In genomic region chr13:32850311-32851052, GRCh38 we compare ENCODE assay signal across 13 cellular contexts.
"Had no signal": no experiment of that assay in that cellular context is flagged by ENCODE, and none has a peak within 500 bp of the region (broad histone marks: within the 10 kb centered on the region; RNA-seq: fewer than 3 reads in every experiment).

No MANE protein-coding gene starts in this region.

- DNase-seq: activated CD4-positive, alpha-beta T cell treated with anti-CD3 and anti-CD28 coated beads, Interleukin-2, amount 50 U/mL, for 48 hours; activated CD4-positive, CD25-positive, alpha-beta regulatory T cell treated with anti-CD3 and anti-CD28 coated beads, Interleukin-2, amount 50 U/mL, for 72 hours; activated T-cell treated with anti-CD3 and anti-CD28 coated beads, Interleukin-2, amount 50 U/mL, for 72 hours; effector memory CD4-positive, alpha-beta T cell; erythroblast; foreskin melanocyte; head of caudate nucleus; left cardiac atrium; natural killer cell; stomach; thyroid gland had no signal

- H3K27ac ChIP-seq: coronary artery, skin epidermis, stomach, thyroid gland had no signal

- H3K9me3 ChIP-seq: stomach, thyroid gland had no signal

- H3K27me3 ChIP-seq: stomach, thyroid gland had no signal

- H3K4me3 ChIP-seq: coronary artery, skin epidermis, stomach, thyroid gland had no signal

- H3K36me3 ChIP-seq: stomach, thyroid gland had no signal
